Comparison of ENCODE assay signal across 8 cellular contexts in the genomic region with DNA sequence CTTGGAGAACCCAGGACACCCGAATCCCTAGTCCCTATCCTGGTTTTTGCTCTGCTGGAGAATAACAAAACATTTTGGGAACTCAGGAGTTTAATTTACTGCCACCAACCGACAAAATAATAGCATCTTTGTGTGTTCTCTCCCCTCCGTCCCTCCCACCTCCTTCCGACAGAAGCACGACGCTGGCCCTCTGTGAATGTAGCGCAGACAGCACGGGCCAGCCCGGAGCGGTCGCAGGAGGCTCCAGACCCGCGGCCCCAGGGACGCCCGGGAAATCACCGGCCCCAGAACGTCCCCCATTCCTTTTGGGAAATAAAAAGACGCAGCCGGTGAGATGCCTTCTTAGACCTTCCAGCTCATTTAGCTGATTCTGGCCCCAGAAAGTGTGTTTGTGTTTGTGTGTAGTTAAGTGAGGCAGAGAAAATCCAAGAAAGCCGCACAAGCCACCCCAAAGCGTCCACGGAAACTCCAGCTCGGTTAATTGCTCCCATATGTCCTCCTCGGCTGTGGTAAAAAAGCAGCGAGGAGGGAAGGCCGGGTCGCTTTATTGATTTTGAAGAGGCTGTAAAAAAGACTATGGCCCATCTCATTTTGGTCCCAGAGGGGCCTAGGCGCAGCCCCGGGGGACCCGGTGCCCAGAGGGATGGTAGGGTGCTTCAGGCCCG. TPM values are rescaled to one million over a fixed set of nuclear protein-coding genes. Genes with fewer than 3 reads are reported as not detected.
DNase-seq lines count a peak whose midpoint lies in the region; ATAC-seq and TF ChIP-seq lines count a peak whose summit lies in the region.

No MANE protein-coding gene starts in this region.

- H3K36me3 ChIP-seq in right atrium auricular region = no peaks in the 10 kb centered on the region

- H3K27ac ChIP-seq in right atrium auricular region = peak overlapping the region; percentile 93 to 96

- ATAC-seq in GM21737 (IDR thresholded peaks at IDR 0.05; ENCODE audit: unreplicated experiment) = no peak

- peaks cover 0 to 46% of the 10 kb centered on the region in 2 donors for H3K4me1 ChIP-seq in right atrium auricular region

- H3K27me3 ChIP-seq in right atrium auricular region = no peaks in the 10 kb centered on the region

- intact Hi-C loops in posterior vena cava (cut with DNase I) = loop anchor here (10.0 kb wide), 2 partner anchors 53 to 127 kb away; no protein-coding TSS in a partner anchor

- peak in 1 of 2 donors; percentile 24 for TF ChIP-seq CTCF in right atrium auricular region (IDR thresholded peaks at IDR 0.05)

- no peaks in the 10 kb centered on the region for H3K9me3 ChIP-seq in right atrium auricular region

- H3K4me3 ChIP-seq in Jurkat, Clone E6-1 (ENCODE audit: low read length) = peak overlapping the region; percentile 32
- H3K4me3 ChIP-seq in right atrium auricular region = peak overlapping the region; percentile 74

- DNase-seq in ELR (ENCODE audit: low read depth) (peak; percentile 72), amniotic stem cell (lab: John Stamatoyannopoulos, UW) (peak; percentile 17), right atrium auricular region (ENCODE audit: low spot score) (no peak), posterior vena cava (ENCODE audit: low spot score) (peak; percentile 83), AML-193 (lab: John Stamatoyannopoulos, UW) (no peak), NCI-H2196 treated with DMSO at 0.1 percent for 48 hours (lab: John Stamatoyannopoulos, UW; ENCODE audit: unreplicated experiment) (no peak)
- DNase-seq in Jurkat, Clone E6-1 (ENCODE audit: low read depth, low spot score) = no peak

RNA-seq across cellular contexts. Expression of a gene that starts 0.6 kb away (rescaled TPM):
- polyA plus RNA-seq in Jurkat, Clone E6-1 (2012; ENCODE audit: insufficient read depth, insufficient read length) = 6.0 TPM
- total RNA-seq in right atrium auricular region = 10 to 100 TPM; 51.8 to 58.9 TPM
- 10 to 100 TPM; 35.1 to 44.5 TPM for total RNA-seq in posterior vena cava

Comparison
In these comparisons a context has a peak if more than half of its experiments do, and no peak if none do; other contexts are left out.
1. DNase-seq: peak in ELR (single experiment), amniotic stem cell (single experiment) and posterior vena cava (single experiment); none in Jurkat, Clone E6-1 (single experiment), right atrium auricular region (single experiment), AML-193 (0 of 2) and NCI-H2196 treated with DMSO at 0.1 percent for 48 hours (single experiment).